ENCODE assay signal across 9 cellular contexts in genomic region chr15:69760263-69760855, GRCh38.
DNase-seq lines count a peak whose midpoint lies in the region; ATAC-seq and TF ChIP-seq lines count a peak whose summit lies in the region.
"Had no signal": no experiment of that assay in that cellular context is flagged by ENCODE, and none has a peak within 500 bp of the region (broad histone marks: within the 10 kb centered on the region; RNA-seq: fewer than 3 reads in every experiment).

No MANE protein-coding gene starts in this region.

- WGBS in adrenal gland, 4 donors = 48 to 65% (median 55%) methylated on average over 3 of the region's 3 CpGs

- H3K4me1 Mint-ChIP-seq in activated CD4-positive, alpha-beta T cell treated with anti-CD3 and anti-CD28 coated beads for 36 hours = peaks cover 76% of the 10 kb centered on the region
- peaks cover 51 to 73% of the 10 kb centered on the region in 2 donors for H3K4me1 Mint-ChIP-seq in stimulated activated naive B cell treated with anti-CD40 and anti-IgM and Interleukin-4, amounts not matched to agents 10 μg/mL and 1 μg/mL and 100 μg/mL, for 72 hours

- peaks cover 22% of the 10 kb centered on the region for H3K4me1 ChIP-seq in RWPE2 (ENCODE audit: insufficient read depth, poor library complexity, severe bottlenecking)
- peaks cover 0 to 6% of the 10 kb centered on the region in 2 donors for H3K4me1 ChIP-seq in adrenal gland (replicated peaks in 1 of 2)
- H3K4me1 ChIP-seq: A549 had no signal

- no peaks in the 10 kb centered on the region for H3K9me3 ChIP-seq in RWPE2 (ENCODE audit: severe bottlenecking)
- H3K9me3 ChIP-seq in adrenal gland (replicated peaks in 1 of 3) = no peaks in the 10 kb centered on the region
- H3K9me3 ChIP-seq: A549 had no signal

- CTCF ChIA-PET in activated CD4-positive, alpha-beta T cell treated with anti-CD3 and anti-CD28 coated beads for 36 hours (lab: Charles Lee) = interaction anchor here (0.8 to 1.4 kb wide), 4 partner anchors 11 to 726 kb away, joined by 3 to 5 read pairs (median 4); no protein-coding TSS in a partner anchor

- H3K27me3 Mint-ChIP-seq in activated CD4-positive, alpha-beta T cell treated with anti-CD3 and anti-CD28 coated beads for 36 hours = no peaks in the 10 kb centered on the region
- peaks cover 0 to 13% of the 10 kb centered on the region in 2 donors for H3K27me3 Mint-ChIP-seq in stimulated activated naive B cell treated with anti-CD40 and anti-IgM and Interleukin-4, amounts not matched to agents 10 μg/mL and 1 μg/mL and 100 μg/mL, for 72 hours

- DNase-seq in activated CD4-positive, alpha-beta T cell treated with anti-CD3 and anti-CD28 coated beads for 36 hours = peak; percentile 34
- DNase-seq in activated CD4-positive, alpha-beta T cell treated with anti-CD3 and anti-CD28 coated beads, Interleukin-2, amount 50 U/mL, for 1 hour = no peak
- no peak for DNase-seq in RWPE2 (ENCODE audit: low spot score)
- DNase-seq in stimulated activated naive B cell treated with anti-CD40 and anti-IgM and Interleukin-4, amounts not matched to agents 10 μg/mL and 1 μg/mL and 100 μg/mL, for 72 hours = peak; percentile 1
- DNase-seq in activated CD4-positive, CD25-positive, alpha-beta regulatory T cell (lab: John Stamatoyannopoulos, UW) = no peak
- no peak for DNase-seq in adrenal gland

- H3K27me3 ChIP-seq in RWPE2 (ENCODE audit: insufficient read depth, poor library complexity, severe bottlenecking) = no peaks in the 10 kb centered on the region
- H3K27me3 ChIP-seq in adrenal gland = no peaks in the 10 kb centered on the region

- H3K27ac ChIP-seq in RWPE2 (ENCODE audit: poor library complexity, severe bottlenecking) (peak overlapping the region; percentile 36), adrenal gland (peak overlapping the region in 2 of 5 donors; percentile 49 to 82)
- H3K27ac ChIP-seq: A549 had no signal

- intact Hi-C loops in activated CD4-positive, alpha-beta T cell treated with anti-CD3 and anti-CD28 coated beads for 36 hours (cut with DNase I, micrococcal nuclease) = loop anchor here (1.0 to 2.0 kb wide), 3 partner anchors 292 to 788 kb away; no protein-coding TSS in a partner anchor
- intact Hi-C loops in adrenal gland (cut with DNase I) = no loop called here

- H3K36me3 ChIP-seq in RWPE2 (ENCODE audit: low read depth) (no peaks in the 10 kb centered on the region), adrenal gland (replicated peaks in 1 of 2) (no peaks in the 10 kb centered on the region)

- no peaks in the 10 kb centered on the region for H3K9me3 Mint-ChIP-seq in activated CD4-positive, alpha-beta T cell treated with anti-CD3 and anti-CD28 coated beads for 36 hours (ENCODE audit: low read depth)
- H3K9me3 Mint-ChIP-seq in stimulated activated naive B cell treated with anti-CD40 and anti-IgM and Interleukin-4, amounts not matched to agents 10 μg/mL and 1 μg/mL and 100 μg/mL, for 72 hours = peaks cover 0 to 6% of the 10 kb centered on the region in 2 donors

- POLR2A ChIA-PET in activated CD4-positive, alpha-beta T cell treated with anti-CD3 and anti-CD28 coated beads for 36 hours (lab: Charles Lee) = interaction anchor here (0.8 to 1.2 kb wide), 3 partner anchors 43 to 744 kb away, joined by 3 to 7 read pairs (median 5); no protein-coding TSS in a partner anchor

- H3K4me3 Mint-ChIP-seq in activated CD4-positive, alpha-beta T cell treated with anti-CD3 and anti-CD28 coated beads for 36 hours = peak overlapping the region; percentile 12
- H3K4me3 Mint-ChIP-seq in stimulated activated naive B cell treated with anti-CD40 and anti-IgM and Interleukin-4, amounts not matched to agents 10 μg/mL and 1 μg/mL and 100 μg/mL, for 72 hours = peak overlapping the region in 1 of 2 donors; percentile 21

- ATAC-seq in activated CD4-positive, alpha-beta T cell treated with anti-CD3 and anti-CD28 coated beads for 36 hours = no peak
- peak; percentile 30 for ATAC-seq in RWPE2 (ENCODE audit: low read depth)
- peak; percentile 7 for ATAC-seq in esophagus mucosa
- ATAC-seq in stimulated activated naive B cell treated with anti-CD40 and anti-IgM and Interleukin-4, amounts not matched to agents 10 μg/mL and 1 μg/mL and 100 μg/mL, for 72 hours (replicated peaks) = no peak
- no peak for ATAC-seq in GM21576 (IDR thresholded peaks at IDR 0.05; ENCODE audit: unreplicated experiment)

- peaks cover 7% of the 10 kb centered on the region for H3K36me3 Mint-ChIP-seq in activated CD4-positive, alpha-beta T cell treated with anti-CD3 and anti-CD28 coated beads for 36 hours (ENCODE audit: low read depth)
- peaks cover 0 to 3% of the 10 kb centered on the region in 2 donors for H3K36me3 Mint-ChIP-seq in stimulated activated naive B cell treated with anti-CD40 and anti-IgM and Interleukin-4, amounts not matched to agents 10 μg/mL and 1 μg/mL and 100 μg/mL, for 72 hours

- H3K4me3 ChIP-seq in RWPE2 (ENCODE audit: severe bottlenecking) (no peak overlapping the region), adrenal gland (no peak overlapping the region)
- H3K4me3 ChIP-seq: A549 had no signal

- no peak for TF ChIP-seq CTCF in RWPE2 (IDR thresholded peaks at IDR 0.05; ENCODE audit: poor library complexity, severe bottlenecking)
- no peak for TF ChIP-seq CTCF in adrenal gland (IDR thresholded peaks at IDR 0.05)

- no peak for TF ChIP-seq POLR2A in adrenal gland (IDR thresholded peaks at IDR 0.05)

- H3K27ac Mint-ChIP-seq in activated CD4-positive, alpha-beta T cell treated with anti-CD3 and anti-CD28 coated beads for 36 hours = peak overlapping the region; percentile 94
- peak overlapping the region; percentile 49 for H3K27ac Mint-ChIP-seq in stimulated activated naive B cell treated with anti-CD40 and anti-IgM and Interleukin-4, amounts not matched to agents 10 μg/mL and 1 μg/mL and 100 μg/mL, for 72 hours

Comparison
In these comparisons a context has a peak if more than half of its experiments do, and no peak if none do; other contexts are left out.
1. DNase-seq: peak in activated CD4-positive, alpha-beta T cell treated with anti-CD3 and anti-CD28 coated beads for 36 hours (single experiment) and stimulated activated naive B cell treated with anti-CD40 and anti-IgM and Interleukin-4, amounts not matched to agents 10 μg/mL and 1 μg/mL and 100 μg/mL, for 72 hours (single experiment); none in activated CD4-positive, alpha-beta T cell treated with anti-CD3 and anti-CD28 coated beads, Interleukin-2, amount 50 U/mL, for 1 hour (single experiment), RWPE2 (single experiment), activated CD4-positive, CD25-positive, alpha-beta regulatory T cell (0 of 4) and adrenal gland (0 of 7).
2. ATAC-seq: peak in RWPE2 (single experiment) and esophagus mucosa (single experiment); none in activated CD4-positive, alpha-beta T cell treated with anti-CD3 and anti-CD28 coated beads for 36 hours (single experiment), stimulated activated naive B cell treated with anti-CD40 and anti-IgM and Interleukin-4, amounts not matched to agents 10 μg/mL and 1 μg/mL and 100 μg/mL, for 72 hours (0 of 2) and GM21576 (single experiment).
3. intact Hi-C loops: an anchor here in activated CD4-positive, alpha-beta T cell treated with anti-CD3 and anti-CD28 coated beads for 36 hours (1.0 to 2.0 kb wide); none called in adrenal gland.